ENCODE assay signal across 8 cellular contexts in the genomic region with DNA sequence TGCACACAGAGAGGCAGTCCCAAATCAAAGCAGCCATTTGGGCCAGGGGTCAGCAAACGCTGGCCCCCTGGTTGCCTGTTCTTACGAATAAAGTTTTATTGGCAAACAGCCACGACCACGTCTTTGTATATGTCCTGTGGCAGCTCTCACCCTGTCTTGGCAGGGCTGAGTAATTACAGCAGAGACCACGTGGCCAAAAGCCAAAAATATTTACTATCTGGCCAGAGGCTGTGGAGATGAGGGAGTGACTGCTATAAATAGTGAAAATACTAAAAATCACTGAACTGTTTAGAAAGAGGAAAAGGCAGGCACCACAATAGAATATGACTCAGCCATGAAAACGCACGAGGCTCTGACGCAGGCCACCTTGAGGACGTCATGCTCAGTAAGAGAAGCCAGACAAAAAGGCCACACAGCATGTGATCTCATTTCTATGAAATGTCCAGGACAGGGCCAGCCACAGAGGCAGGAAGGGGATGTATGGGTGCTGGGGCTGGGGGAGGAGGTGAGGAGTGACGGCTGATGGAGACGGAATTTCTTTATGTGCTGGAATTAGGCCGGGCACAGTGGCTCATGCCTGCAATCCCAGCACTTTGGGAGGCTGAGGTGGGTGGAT.
A peak's percentile ranks its signal among the peaks of the same experiment; 100 is the strongest.
DNase-seq lines count a peak whose midpoint lies in the region; ATAC-seq and FAIRE-seq lines count a peak whose summit lies in the region.

No MANE protein-coding gene starts in this region.

- H3K27me3 ChIP-seq in muscle layer of duodenum (ENCODE audit: low read depth, low read length), result no peaks in the 10 kb centered on the region

- peaks cover 29 to 70% of the 10 kb centered on the region in 2 donors for H3K36me3 ChIP-seq in muscle layer of duodenum (ENCODE audit: control insufficient read depth in 1 of 2, insufficient read depth in 2 of 2, low read length in 2 of 2)

- no peaks in the 10 kb centered on the region for H3K9me3 ChIP-seq in muscle layer of duodenum (ENCODE audit: control insufficient read depth in 1 of 2, low read length in 2 of 2)

- no peak overlapping the region for H3K4me3 ChIP-seq in muscle layer of duodenum (ENCODE audit: low read depth in 1 of 2, low read length in 2 of 2)

- DNase-seq in AG08395 (ENCODE audit: low spot score), result peak; percentile 91
- peak; percentile 50 for DNase-seq in NCI-H2196 (lab: John Stamatoyannopoulos, UW; ENCODE audit: unreplicated experiment)
- no peak for DNase-seq in NCI-H524 treated with DMSO at 0.1 percent for 48 hours (lab: John Stamatoyannopoulos, UW)
- no peak for DNase-seq in NCI-H345 treated with DMSO at 0.1 percent for 48 hours (lab: John Stamatoyannopoulos, UW; ENCODE audit: unreplicated experiment)

- peak overlapping the region; percentile 39 for H3K27ac ChIP-seq in muscle layer of duodenum (ENCODE audit: low read length)

- H3K4me1 ChIP-seq in muscle layer of duodenum (ENCODE audit: control insufficient read depth in 1 of 2, insufficient read depth in 2 of 2, low read length in 2 of 2), result peaks cover 0 to 11% of the 10 kb centered on the region in 2 donors

- ATAC-seq in HG03108 (IDR thresholded peaks at IDR 0.05; ENCODE audit: unreplicated experiment) (no peak), GM21825 (IDR thresholded peaks at IDR 0.05; ENCODE audit: unreplicated experiment) (no peak)

- peak; percentile 57 for FAIRE-seq in endometrium (lab: Jason Lieb, UNC)

Comparison
In these comparisons a context has a peak if more than half of its experiments do, and no peak if none do; other contexts are left out.
1. DNase-seq: peak in AG08395 (single experiment) and NCI-H2196 (single experiment); none in NCI-H524 treated with DMSO at 0.1 percent for 48 hours (single experiment) and NCI-H345 treated with DMSO at 0.1 percent for 48 hours (single experiment).